ENCODE assay signal across 8 cellular contexts in genomic region chr17:9389116-9389515, GRCh38.
DNase-seq lines count a peak whose midpoint lies in the region; ATAC-seq, FAIRE-seq and TF ChIP-seq lines count a peak whose summit lies in the region.

No MANE protein-coding gene starts in this region.

- CTCF ChIA-PET in Panc1 (lab: Charles Lee): no interaction called here
- CTCF ChIA-PET in HEK293T (lab: Yijun Ruan, JAX): interaction anchor here (0.7 kb wide), 1 partner anchor 111 kb away, joined by 3 read pairs; no protein-coding TSS in a partner anchor

- no peaks in the 10 kb centered on the region for H4K20me1 ChIP-seq in GM23248 (ENCODE audit: insufficient read depth)

- no peaks in the 10 kb centered on the region for H3K27me3 ChIP-seq in GM23248 (replicated peaks; ENCODE audit: insufficient read depth)
- no peaks in the 10 kb centered on the region for H3K27me3 ChIP-seq in Panc1 (ENCODE audit: control insufficient read depth, insufficient read depth, low read length)

- peak; percentile 67 for FAIRE-seq in GM12892 (lab: Jason Lieb, UNC)

- peak; percentile 90 for ATAC-seq in Panc1

- in situ Hi-C loops in GM23248 (cut with MboI) (no loop called here), Panc1 (cut with HindIII; ENCODE audit: low pct_unique_long_range_greater_than_20kb, low sequenced_read_pairs) (no loop called here)

- no peak overlapping the region for H3K27ac ChIP-seq in GM23248
- H3K27ac ChIP-seq in Panc1 (ENCODE audit: low read length): no peak overlapping the region

- 86 to 89% methylated on average over 3 of the region's 3 CpGs for WGBS in GM23248 (ENCODE audit: low coverage in 1 of 2, low lambda C conversion rate in 2 of 2, missing lambda C conversion rate in 2 of 2), 2 experiments

- DNase-seq in GM12892 (ENCODE audit: insufficient read length) (peak; percentile 32), GM23248 (peak; percentile 84), Panc1 (ENCODE audit: low read depth, low spot score) (no peak), left kidney (ENCODE audit: low read depth, low spot score) (peak; percentile 49), HEK293T (ENCODE audit: extremely low spot score) (no peak), foreskin melanocyte (no peak), activated gamma-delta T cell treated with Interleukin-2 at 50 U/mL for 16 hours (no peak), SKM-1 (lab: John Stamatoyannopoulos, UW; ENCODE audit: unreplicated experiment) (no peak)

- H3K9me3 ChIP-seq in GM23248 (ENCODE audit: low read depth) (no peaks in the 10 kb centered on the region), Panc1 (ENCODE audit: control insufficient read depth, insufficient read depth, low read depth, low read length) (no peaks in the 10 kb centered on the region)

- no peak overlapping the region for H2AFZ ChIP-seq in GM23248

- no peak overlapping the region for H3K4me2 ChIP-seq in GM23248 (ENCODE audit: unreplicated experiment)

- intact Hi-C loops in Panc1 (cut with micrococcal nuclease; ENCODE audit: unreplicated experiment): loop anchor here (5.0 kb wide), 1 partner anchor 88 kb away; no protein-coding TSS in a partner anchor

- H3K4me1 ChIP-seq in GM23248 (ENCODE audit: insufficient read depth) (0 out of 2 replicates have a peak, but pooled peaks cover 4% of the 10 kb centered on the region), Panc1 (ENCODE audit: control insufficient read depth, insufficient read depth, low read length) (no peaks in the 10 kb centered on the region)

- POLR2A ChIA-PET in Panc1 (lab: Charles Lee) (no interaction called here), HEK293T (lab: Yijun Ruan, JAX) (no interaction called here)

- H3K9me2 ChIP-seq in GM23248 (ENCODE audit: insufficient read depth): no peaks in the 10 kb centered on the region

- H3K79me2 ChIP-seq in GM23248 (ENCODE audit: insufficient read depth): no peaks in the 10 kb centered on the region

- peaks cover 4% of the 10 kb centered on the region; the same call in 1 of the 2 replicates for H3F3A ChIP-seq in GM23248 (ENCODE audit: insufficient read depth)

- H3K9ac ChIP-seq in GM23248: no peak overlapping the region

- H3K4me3 ChIP-seq in GM23248 (no peak overlapping the region), Panc1 (ENCODE audit: low read depth in 2 of 2, low read length in 2 of 2) (no peak overlapping the region)

- TF ChIP-seq CTCF in Panc1 (IDR thresholded peaks at IDR 0.05): no peak

- no TSS peak for BruUV-seq in Panc1 (replicated peaks; lab: Mats Ljungman, UMichigan)

- H3K36me3 ChIP-seq in GM23248 (ENCODE audit: low read depth) (no peaks in the 10 kb centered on the region), Panc1 (ENCODE audit: control insufficient read depth, insufficient read depth, low read length) (no peaks in the 10 kb centered on the region)

- no peak for TF ChIP-seq POLR2A in GM12892 (IDR thresholded peaks at IDR 0.05; ENCODE audit: low read depth, low read length)

TF ChIP-seq in HEK293T, 16 proteins besides CTCF, POLR2A, EP300 and RAD21:
- no peak for TF ChIP-seq TARDBP (IDR thresholded peaks at IDR 0.05)
- no peak for TF ChIP-seq HDGF (IDR thresholded peaks at IDR 0.05; ENCODE audit: borderline replicate concordance)
- no peak for TF ChIP-seq ZNF384 (IDR thresholded peaks at IDR 0.05)
- no peak for TF ChIP-seq FOXM1 (IDR thresholded peaks at IDR 0.05; ENCODE audit: borderline replicate concordance)
- TF ChIP-seq ARNT (IDR thresholded peaks at IDR 0.05): no peak
- no peak for TF ChIP-seq BHLHE40 (IDR thresholded peaks at IDR 0.05; ENCODE audit: borderline replicate concordance)
- no peak for TF ChIP-seq ELF4 (IDR thresholded peaks at IDR 0.05)
- TF ChIP-seq PKNOX1 (IDR thresholded peaks at IDR 0.05): no peak
- no peak for TF ChIP-seq CTBP1 (IDR thresholded peaks at IDR 0.05; ENCODE audit: borderline replicate concordance)

Comparison
In these comparisons a context has a peak if more than half of its experiments do, and no peak if none do; other contexts are left out.
1. DNase-seq: peak in GM12892 (single experiment), GM23248 (single experiment) and left kidney (single experiment); none in Panc1 (single experiment), HEK293T (single experiment), foreskin melanocyte (single experiment), activated gamma-delta T cell treated with Interleukin-2 at 50 U/mL for 16 hours (single experiment) and SKM-1 (single experiment).